8 cellular contexts compared by ENCODE assay signal in the genomic region with DNA sequence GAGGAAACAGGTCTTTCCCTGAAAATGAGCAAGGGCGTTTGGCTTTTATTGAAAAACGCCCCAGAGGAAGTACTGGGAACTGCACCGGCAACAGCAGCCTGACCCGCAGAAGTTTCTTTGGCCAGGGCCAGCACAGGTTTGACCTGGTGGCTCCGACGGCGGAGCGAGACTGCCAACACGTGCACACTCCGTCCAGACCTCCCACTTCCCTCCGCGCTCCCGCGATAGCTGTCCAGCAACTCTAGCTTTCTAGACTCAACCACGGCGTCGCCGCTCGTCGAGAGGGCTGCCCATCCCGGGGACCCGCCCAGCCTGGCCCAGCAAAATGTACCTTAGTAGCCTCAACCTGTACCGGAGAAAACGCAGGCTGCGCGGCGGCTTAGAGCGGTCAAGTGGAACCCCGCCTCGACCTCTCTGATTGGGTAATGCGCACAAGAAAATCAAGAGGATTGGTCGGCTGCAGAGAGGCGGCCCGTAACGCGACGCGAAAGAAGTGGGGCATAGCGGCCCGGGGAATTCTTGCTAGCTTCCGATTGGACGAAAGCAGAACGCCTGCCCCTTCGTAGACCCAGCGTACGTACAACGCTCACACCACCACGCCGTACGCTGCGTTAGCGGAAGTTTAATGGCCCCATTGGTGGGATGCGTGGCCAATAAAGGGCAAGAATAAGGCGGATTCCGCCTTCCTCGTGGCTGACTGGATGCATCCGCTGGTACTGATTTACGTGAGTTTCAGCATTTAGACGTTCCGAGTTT. TPM values are rescaled to one million over a fixed set of nuclear protein-coding genes. Genes with fewer than 3 reads are reported as not detected.
DNase-seq lines count a peak whose midpoint lies in the region; TF ChIP-seq lines count a peak whose summit lies in the region.

A gene with protein sequence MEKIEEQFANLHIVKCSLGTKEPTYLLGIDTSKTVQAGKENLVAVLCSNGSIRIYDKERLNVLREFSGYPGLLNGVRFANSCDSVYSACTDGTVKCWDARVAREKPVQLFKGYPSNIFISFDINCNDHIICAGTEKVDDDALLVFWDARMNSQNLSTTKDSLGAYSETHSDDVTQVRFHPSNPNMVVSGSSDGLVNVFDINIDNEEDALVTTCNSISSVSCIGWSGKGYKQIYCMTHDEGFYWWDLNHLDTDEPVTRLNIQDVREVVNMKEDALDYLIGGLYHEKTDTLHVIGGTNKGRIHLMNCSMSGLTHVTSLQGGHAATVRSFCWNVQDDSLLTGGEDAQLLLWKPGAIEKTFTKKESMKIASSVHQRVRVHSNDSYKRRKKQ (minus strand): TSS at position 399 of the 756 bp plus-strand sequence. CDS start 41,929 bp downstream, outside the sequence.

- DNase-seq in GM06990 (ENCODE audit: extremely low read depth, insufficient read length) = peak; percentile 98
- DNase-seq in HFF-Myc (ENCODE audit: extremely low read depth, low read depth) = peak; percentile 99
- DNase-seq in MV-4-11 (lab: John Stamatoyannopoulos, UW) = peak; percentile 99
- DNase-seq in SK-MEL-5 (ENCODE audit: low read depth, low spot score) = peak; percentile 99
- DNase-seq in activated naive CD4-positive, alpha-beta T cell treated with Interleukin-2 at 50 U/mL for 16 hours = peak; percentile 96
- peak; percentile 100 for DNase-seq in foreskin melanocyte

- H3K4me1 ChIP-seq in neuron (ENCODE audit: insufficient read depth, low read length) (peaks cover 7% of the 10 kb centered on the region), subcutaneous abdominal adipose tissue (ENCODE audit: control insufficient read depth in 5 of 5, insufficient read depth in 5 of 5, low read length in 5 of 5) (peaks cover 0 to 16% (median 12%) of the 10 kb centered on the region in 5 donors)

- H3K9me3 ChIP-seq in neuron (ENCODE audit: low read length) (peaks cover 4% of the 10 kb centered on the region), subcutaneous abdominal adipose tissue (ENCODE audit: control insufficient read depth in 5 of 5, low read length in 5 of 5) (no peaks in the 10 kb centered on the region)

- no peaks in the 10 kb centered on the region for H3K27me3 ChIP-seq in GM06990 (replicated peaks; ENCODE audit: control insufficient read depth, insufficient read depth, low read length)
- H3K27me3 ChIP-seq in neuron (ENCODE audit: insufficient read depth, low read length) = no peaks in the 10 kb centered on the region
- no peaks in the 10 kb centered on the region for H3K27me3 ChIP-seq in subcutaneous abdominal adipose tissue (ENCODE audit: control insufficient read depth in 5 of 5, insufficient read depth in 4 of 5, low read length in 5 of 5)

- H2AFZ ChIP-seq in neuron (ENCODE audit: low read depth, low read length) = peak within 1 kb of the TSS; percentile 63

- peak within 1 kb of the TSS; percentile 88 for H3K4me3 ChIP-seq in GM06990 (replicated peaks; ENCODE audit: low read depth, low read length)
- peak within 1 kb of the TSS; percentile 62 for H3K4me3 ChIP-seq in HFF-Myc (replicated peaks; ENCODE audit: low read depth, low read length)
- peak within 1 kb of the TSS; percentile 73 for H3K4me3 ChIP-seq in neuron (ENCODE audit: low read length)
- H3K4me3 ChIP-seq in subcutaneous abdominal adipose tissue (ENCODE audit: low read depth in 1 of 5, low read length in 5 of 5) = peak within 1 kb of the TSS; percentile 71 to 91 (median 86)

- TF ChIP-seq CTCF in GM06990 (IDR thresholded peaks at IDR 0.05; ENCODE audit: insufficient read depth, low read length, poor library complexity, severe bottlenecking) = peak; percentile 72
- peak; percentile 69 for TF ChIP-seq CTCF in HFF-Myc (IDR thresholded peaks at IDR 0.05; ENCODE audit: low read depth, low read length, missing control alignments)

- H3K36me3 ChIP-seq in GM06990 (ENCODE audit: control insufficient read depth, insufficient read depth, low read length) = no peaks in the 10 kb centered on the region
- peaks cover 7% of the 10 kb centered on the region for H3K36me3 ChIP-seq in neuron (ENCODE audit: insufficient read depth, low read length)
- H3K36me3 ChIP-seq in subcutaneous abdominal adipose tissue (ENCODE audit: control insufficient read depth in 5 of 5, insufficient read depth in 5 of 5, low read length in 5 of 5) = no peaks in the 10 kb centered on the region

- peak within 1 kb of the TSS; percentile 85 for H3K27ac ChIP-seq in subcutaneous abdominal adipose tissue (ENCODE audit: low read depth, low read length)

- in situ Hi-C loops in SK-MEL-5 (cut with HindIII; ENCODE audit: low pct_unique_long_range_greater_than_20kb, low sequenced_read_pairs) = no loop called here

- H3K9ac ChIP-seq in subcutaneous abdominal adipose tissue (ENCODE audit: low read length in 5 of 5) = peak within 1 kb of the TSS; percentile 78 to 98 (median 92)

RNA-seq across cellular contexts. Expression of the gene that starts here (rescaled TPM):
- total RNA-seq in SK-MEL-5 (2014; rRNA removed; shearing (Covaris generic)) = 14.4 and 14.5 TPM in 2 replicates
- polyA plus RNA-seq in SK-MEL-5 (2015; cell fraction: cytosol; rRNA removed) = 5.0 and 6.9 TPM in 2 replicates
- 7.4 and 10.7 TPM in 2 replicates for polyA plus RNA-seq in SK-MEL-5 (2015; cell fraction: nucleus; rRNA removed)

Comparison
In these comparisons a context has a peak if more than half of its experiments do, and no peak if none do; other contexts are left out.
1. Peak in every context shown above with its lines: DNase-seq, H3K4me3 ChIP-seq and H3K27ac ChIP-seq.